20 cellular contexts compared by ENCODE assay signal in the genomic region with DNA sequence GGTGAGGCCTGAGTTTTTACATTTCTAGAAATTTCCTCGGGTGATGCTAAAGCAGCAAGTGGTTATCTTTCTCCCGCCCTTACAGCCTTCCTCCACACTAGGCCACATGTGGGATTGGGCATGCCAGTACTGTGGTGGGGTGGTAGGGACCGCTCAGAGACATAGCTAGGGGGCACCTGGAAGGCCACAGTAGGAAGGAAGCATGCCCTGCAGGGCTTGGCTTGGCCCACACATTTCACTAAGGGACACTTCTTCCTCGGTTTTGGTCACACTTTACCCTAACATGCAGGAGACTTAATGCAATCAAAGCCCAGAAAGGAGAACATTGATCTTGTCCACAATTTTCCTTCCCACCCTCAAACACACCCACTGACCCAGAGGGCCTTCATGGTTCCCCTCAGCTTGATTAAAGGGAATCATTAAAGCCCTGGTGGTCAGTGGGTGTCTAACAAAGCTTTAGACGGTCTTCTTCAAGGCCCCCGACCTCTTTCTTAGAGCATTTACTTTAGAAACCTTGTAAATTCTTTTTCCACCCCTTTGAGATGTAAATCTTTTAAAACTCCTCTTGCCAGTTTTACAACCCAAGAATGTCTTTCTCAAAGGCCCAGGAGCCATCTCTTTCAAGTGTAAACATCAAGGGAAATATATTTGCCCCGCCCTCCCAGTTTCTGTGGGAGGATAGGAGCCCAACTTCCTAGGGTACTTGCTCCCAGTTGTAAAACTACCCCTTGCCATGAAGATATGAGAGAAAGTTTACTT.
"Had no signal": no experiment of that assay in that cellular context is flagged by ENCODE, and none has a peak within 500 bp of the region (broad histone marks: within the 10 kb centered on the region; RNA-seq: fewer than 3 reads in every experiment).

No MANE protein-coding gene starts in this region.

- DNase-seq: activated CD4-positive, alpha-beta T cell treated with anti-CD3 and anti-CD28 coated beads, Interleukin-2, amount 50 U/mL, for 4 hours; activated gamma-delta T cell; adrenal gland; effector CD8-positive, alpha-beta T cell; heart right ventricle; kidney glomerular epithelial cell; left ventricle myocardium superior; mesenchymal stem cell; natural killer cell; nucleus accumbens; stimulated activated CD4-positive, alpha-beta T cell treated with anti-CD3 and anti-CD28 coated beads, Interleukin-4, amount 100 ng/mL, for 24 hours; upper lobe of right lung; WERI-Rb-1 had no signal

- H3K4me1 Mint-ChIP-seq: natural killer cell; stimulated activated memory B cell treated with anti-CD40 and anti-IgM and Interleukin-4, amounts not matched to agents 10 μg/mL and 1 μg/mL and 100 μg/mL, for 72 hours had no signal

- H3K36me3 ChIP-seq: adrenal gland, esophagus muscularis mucosa, heart right ventricle, thoracic aorta, upper lobe of right lung, WERI-Rb-1 had no signal

- H3K27ac Mint-ChIP-seq: activated naive CD4-positive, alpha-beta T cell treated with anti-CD3 and anti-CD28 coated beads, Interleukin-2, amount 50 U/mL, for 72 hours; dendritic cell treated with granulocyte-macrophage colony-stimulating factor and Interleukin-4, amounts not matched to agents 40 ng/mL and 50 ng/mL, for 4 days; natural killer cell; stimulated activated memory B cell treated with anti-CD40 and anti-IgM and Interleukin-4, amounts not matched to agents 10 μg/mL and 1 μg/mL and 100 μg/mL, for 72 hours had no signal

- H3K27me3 Mint-ChIP-seq: dendritic cell treated with granulocyte-macrophage colony-stimulating factor and Interleukin-4, amounts not matched to agents 40 ng/mL and 50 ng/mL, for 4 days; stimulated activated memory B cell treated with anti-CD40 and anti-IgM and Interleukin-4, amounts not matched to agents 10 μg/mL and 1 μg/mL and 100 μg/mL, for 72 hours had no signal

- H3K9me3 ChIP-seq: adrenal gland, esophagus muscularis mucosa, heart right ventricle, thoracic aorta, upper lobe of right lung had no signal

- H3K4me3 ChIP-seq: adrenal gland, esophagus muscularis mucosa, heart right ventricle, smooth muscle cell, thoracic aorta, upper lobe of right lung had no signal

- H3K4me3 Mint-ChIP-seq: dendritic cell treated with granulocyte-macrophage colony-stimulating factor and Interleukin-4, amounts not matched to agents 40 ng/mL and 50 ng/mL, for 4 days; natural killer cell; stimulated activated memory B cell treated with anti-CD40 and anti-IgM and Interleukin-4, amounts not matched to agents 10 μg/mL and 1 μg/mL and 100 μg/mL, for 72 hours had no signal

- H3K9me3 Mint-ChIP-seq: stimulated activated memory B cell treated with anti-CD40 and anti-IgM and Interleukin-4, amounts not matched to agents 10 μg/mL and 1 μg/mL and 100 μg/mL, for 72 hours had no signal

- H3K36me3 Mint-ChIP-seq: activated naive CD4-positive, alpha-beta T cell treated with anti-CD3 and anti-CD28 coated beads, Interleukin-2, amount 50 U/mL, for 72 hours; natural killer cell; stimulated activated memory B cell treated with anti-CD40 and anti-IgM and Interleukin-4, amounts not matched to agents 10 μg/mL and 1 μg/mL and 100 μg/mL, for 72 hours had no signal

- H3K4me1 ChIP-seq: adrenal gland, esophagus muscularis mucosa, heart right ventricle, upper lobe of right lung had no signal

- H3K27me3 ChIP-seq: adrenal gland, esophagus muscularis mucosa, upper lobe of right lung had no signal

- H3K27ac ChIP-seq: adrenal gland, esophagus muscularis mucosa, heart right ventricle, thoracic aorta, upper lobe of right lung, WERI-Rb-1 had no signal

- ATAC-seq: activated naive CD4-positive, alpha-beta T cell treated with anti-CD3 and anti-CD28 coated beads, Interleukin-2, amount 50 U/mL, for 72 hours; heart right ventricle; left ventricle myocardium superior; natural killer cell; sciatic nerve; stimulated activated memory B cell treated with anti-CD40 and anti-IgM and Interleukin-4, amounts not matched to agents 10 μg/mL and 1 μg/mL and 100 μg/mL, for 72 hours; upper lobe of right lung had no signal
